ENCODE assay signal across 9 cellular contexts in genomic region chr10:104333037-104333727, GRCh38. TPM values are rescaled to one million over a fixed set of nuclear protein-coding genes. Genes with fewer than 3 reads are reported as not detected.
A peak's percentile ranks its signal among the peaks of the same experiment; 100 is the strongest.
DNase-seq lines count a peak whose midpoint lies in the region; ATAC-seq and TF ChIP-seq lines count a peak whose summit lies in the region.
"Had no signal": no experiment of that assay in that cellular context is flagged by ENCODE, and none has a peak within 500 bp of the region (broad histone marks: within the 10 kb centered on the region; RNA-seq: fewer than 3 reads in every experiment).

No MANE protein-coding gene starts in this region.

- CTCF ChIA-PET in WTC11 (lab: Charles Lee): interaction anchor here (1.6 to 1.9 kb wide), 2 partner anchors 16 to 20 kb away, joined by 5 read pairs; partner anchors contain the start of gene CFAP58

- H3K9me3 Mint-ChIP-seq in WTC11: no peaks in the 10 kb centered on the region
- no peaks in the 10 kb centered on the region for H3K9me3 Mint-ChIP-seq in stimulated activated naive CD8-positive, alpha-beta T cell treated with anti-CD3 and anti-CD28 coated beads, Interleukin-15, amount 100 ng/mL, for 72 hours

- POLR2A ChIA-PET in WTC11 (lab: Charles Lee): no interaction called here

- H3K36me3 Mint-ChIP-seq in WTC11: no peaks in the 10 kb centered on the region

- no peak for DNase-seq in WTC11 (ENCODE audit: low spot score)
- peak; percentile 47 for DNase-seq in activated naive CD8-positive, alpha-beta T cell treated with anti-CD3 and anti-CD28 coated beads, Interleukin-2, amount 50 U/mL, for 16 hours (ENCODE audit: low read depth, low spot score)
- peak; percentile 45 for DNase-seq in mesenteric fat pad (ENCODE audit: low spot score)
- DNase-seq in stimulated activated naive CD8-positive, alpha-beta T cell treated with anti-CD3 and anti-CD28 coated beads, Interleukin-15, amount 100 ng/mL, for 72 hours: peak; percentile 44 to 58
- DNase-seq in mucosa of gallbladder (ENCODE audit: low spot score): no peak
- DNase-seq in NCI-H2171 treated with DMSO at 0.1 percent for 48 hours (lab: John Stamatoyannopoulos, UW): no peak
- DNase-seq: NCI-H69 had no signal

- no peaks in the 10 kb centered on the region for H3K27me3 Mint-ChIP-seq in WTC11 (ENCODE audit: low read depth)
- H3K27me3 Mint-ChIP-seq in stimulated activated naive CD8-positive, alpha-beta T cell treated with anti-CD3 and anti-CD28 coated beads, Interleukin-15, amount 100 ng/mL, for 72 hours: no peaks in the 10 kb centered on the region

- no peak for TF ChIP-seq CTCF in WTC11 (IDR thresholded peaks at IDR 0.05)

- 0 out of 2 replicates have a peak overlapping the region, but pooled peaks have one; percentile 3 for H3K4me3 Mint-ChIP-seq in WTC11
- H3K4me3 Mint-ChIP-seq in stimulated activated naive CD8-positive, alpha-beta T cell treated with anti-CD3 and anti-CD28 coated beads, Interleukin-15, amount 100 ng/mL, for 72 hours: peak overlapping the region; percentile 73 to 96

- H3K27ac Mint-ChIP-seq in WTC11: peak overlapping the region; percentile 66
- H3K27ac Mint-ChIP-seq in stimulated activated naive CD8-positive, alpha-beta T cell treated with anti-CD3 and anti-CD28 coated beads, Interleukin-15, amount 100 ng/mL, for 72 hours: peak overlapping the region; percentile 67 to 78

- peaks cover 89% of the 10 kb centered on the region for H3K4me1 Mint-ChIP-seq in WTC11
- peaks cover 87% of the 10 kb centered on the region for H3K4me1 Mint-ChIP-seq in stimulated activated naive CD8-positive, alpha-beta T cell treated with anti-CD3 and anti-CD28 coated beads, Interleukin-15, amount 100 ng/mL, for 72 hours

- ATAC-seq in WTC11 (no peak), GM21381 (IDR thresholded peaks at IDR 0.05; ENCODE audit: unreplicated experiment) (no peak), GM21360 (IDR thresholded peaks at IDR 0.05; ENCODE audit: unreplicated experiment) (no peak)
- no peak for ATAC-seq in stimulated activated naive CD8-positive, alpha-beta T cell treated with anti-CD3 and anti-CD28 coated beads, Interleukin-15, amount 100 ng/mL, for 72 hours

TF ChIP-seq in WTC11, 78 proteins besides CTCF, POLR2A, EP300 and RAD21:
- TF ChIP-seq ZBTB21 (CRISPR knock-in tag; IDR thresholded peaks at IDR 0.05; ENCODE audit: borderline replicate concordance) (peak; percentile 73; the same call in 1 of the 2 replicates), ZNF121 (CRISPR knock-in tag; IDR thresholded peaks at IDR 0.05) (no peak), SP1 (CRISPR knock-in tag; conservative IDR thresholded peaks at IDR 0.05) (no peak)

RNA-seq across cellular contexts. Expression of gene ITPRIP, which starts 5.1 kb away (rescaled TPM):
- total RNA-seq in WTC11 (2021) (13.0 to 16.8 TPM (median 13.4 TPM) in 3 replicates), mesenteric fat pad (48.3 TPM), mucosa of gallbladder (14.8 TPM)

RNA-seq across cellular contexts. Expression of gene CFAP58, which starts 20.5 kb away (rescaled TPM):
- 0.92 to 1.1 TPM (median 1.0 TPM) in 3 replicates for total RNA-seq in WTC11 (2021)
- total RNA-seq in mesenteric fat pad: 0.64 TPM
- 0.12 TPM for total RNA-seq in mucosa of gallbladder

Comparison
In these comparisons a context has a peak if more than half of its experiments do, and no peak if none do; other contexts are left out.
1. DNase-seq: peak in activated naive CD8-positive, alpha-beta T cell treated with anti-CD3 and anti-CD28 coated beads, Interleukin-2, amount 50 U/mL, for 16 hours (single experiment), mesenteric fat pad (single experiment) and stimulated activated naive CD8-positive, alpha-beta T cell treated with anti-CD3 and anti-CD28 coated beads, Interleukin-15, amount 100 ng/mL, for 72 hours (2 of 2); none in WTC11 (single experiment), mucosa of gallbladder (single experiment) and NCI-H2171 treated with DMSO at 0.1 percent for 48 hours (single experiment).